Comparison of ENCODE assay signal across 1 cellular context in genomic region chr11:124863826-124864165, GRCh38.
A peak's percentile ranks its signal among the peaks of the same experiment; 100 is the strongest.
TF ChIP-seq lines count a peak whose summit lies in the region.

No MANE protein-coding gene starts in this region.

TF ChIP-seq in HepG2, 621 proteins besides CTCF, POLR2A, EP300 and RAD21:
- TF ChIP-seq REST (IDR thresholded peaks at IDR 0.05; ENCODE audit: borderline replicate concordance in 1 of 2, low read depth in 1 of 2, low read length in 2 of 2) (peak; percentile 58 to 89), JUND (CRISPR knock-in tag; IDR thresholded peaks at IDR 0.05) (no peak), PRPF4 (IDR thresholded peaks at IDR 0.05; ENCODE audit: low read depth, low read length, poor library complexity, severe bottlenecking) (no peak), HMGXB3 (CRISPR knock-in tag; IDR thresholded peaks at IDR 0.05; ENCODE audit: borderline replicate concordance) (no peak), HNF1B (CRISPR knock-in tag; IDR thresholded peaks at IDR 0.05) (no peak), ZNF749 (CRISPR knock-in tag; IDR thresholded peaks at IDR 0.05; ENCODE audit: borderline replicate concordance) (no peak), ZNF460 (CRISPR knock-in tag; IDR thresholded peaks at IDR 0.05; ENCODE audit: borderline replicate concordance) (no peak), PATZ1 (CRISPR knock-in tag; IDR thresholded peaks at IDR 0.05) (0 out of 2 replicates have a peak, but pooled peaks have one; percentile 9), ZNF256 (CRISPR knock-in tag; conservative IDR thresholded peaks at IDR 0.05) (no peak), ZMAT3 (CRISPR knock-in tag; conservative IDR thresholded peaks at IDR 0.05) (no peak), MIER2 (CRISPR knock-in tag; IDR thresholded peaks at IDR 0.05) (peak; percentile 72), TBP (CRISPR knock-in tag; IDR thresholded peaks at IDR 0.05) (no peak), ZNF407 (CRISPR knock-in tag; IDR thresholded peaks at IDR 0.05; ENCODE audit: not compliant biosample characterization) (no peak)
